27 cellular contexts compared by ENCODE assay signal in the genomic region with DNA sequence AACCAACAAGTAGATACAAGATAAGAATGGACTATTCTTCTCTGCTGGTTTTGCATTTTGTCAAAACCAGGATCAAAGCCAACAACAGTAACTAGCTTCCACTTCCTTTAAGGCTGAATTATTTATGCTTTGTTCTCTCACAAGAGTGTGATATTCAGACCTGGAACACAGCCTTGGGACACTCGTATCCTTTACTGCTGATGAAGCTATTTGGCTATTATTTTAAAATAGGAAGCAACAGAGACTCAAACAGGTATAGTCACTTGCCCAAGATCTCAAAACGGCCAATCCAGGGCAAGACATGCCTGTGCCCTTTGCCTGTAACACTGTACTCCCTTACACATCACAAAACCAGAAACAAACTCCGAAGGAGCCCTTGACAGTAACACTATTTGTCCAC. TPM values are rescaled to one million over a fixed set of nuclear protein-coding genes. Genes with fewer than 3 reads are reported as not detected.
A peak's percentile ranks its signal among the peaks of the same experiment; 100 is the strongest.
DNase-seq lines count a peak whose midpoint lies in the region; ATAC-seq and TF ChIP-seq lines count a peak whose summit lies in the region.
"Had no signal": no experiment of that assay in that cellular context is flagged by ENCODE, and none has a peak within 500 bp of the region (broad histone marks: within the 10 kb centered on the region; RNA-seq: fewer than 3 reads in every experiment).

No MANE protein-coding gene starts in this region.

- peak overlapping the region; percentile 9 for H2AFZ ChIP-seq in mammary epithelial cell (ENCODE audit: low read depth, low read length)
- H2AFZ ChIP-seq in hepatocyte, result no peak overlapping the region
- H2AFZ ChIP-seq: parathyroid adenoma had no signal

- H3K4me2 ChIP-seq in mammary epithelial cell (ENCODE audit: insufficient read depth, low read depth, low read length) (peak overlapping the region; percentile 56), hepatocyte (no peak overlapping the region)

- H3K9me2 ChIP-seq in hepatocyte (replicated peaks; ENCODE audit: insufficient read depth), result no peaks in the 10 kb centered on the region

- BruUV-seq in mammary epithelial cell (replicated peaks; lab: Mats Ljungman, UMichigan), result no TSS peak

- no peaks in the 10 kb centered on the region for H3K79me2 ChIP-seq in mammary epithelial cell (ENCODE audit: insufficient read depth, low read length)
- peaks cover 52% of the 10 kb centered on the region for H3K79me2 ChIP-seq in hepatocyte
- H3K79me2 ChIP-seq: parathyroid adenoma had no signal

- H3K4me3 ChIP-seq in mammary epithelial cell (replicated peaks in 1 of 3; ENCODE audit: insufficient read depth in 1 of 3, low read depth in 2 of 3, low read length in 3 of 3) (no peak overlapping the region), hepatocyte (no peak overlapping the region), skin epidermis (no peak overlapping the region), gastroesophageal sphincter (no peak overlapping the region)
- H3K4me3 ChIP-seq: thoracic aorta had no signal

- in situ Hi-C loops in mammary epithelial cell (cut with MboI; ENCODE audit: low sequenced_read_pairs in 2 of 2), result no loop called here

- 48% methylated on average over 3 of the region's 3 CpGs for WGBS in mammary epithelial cell (ENCODE audit: low coverage, missing lambda C conversion rate)
- WGBS in hepatocyte (ENCODE audit: low lambda C conversion rate, missing lambda C conversion rate), result 92% methylated on average over 3 of the region's 3 CpGs
- WGBS in gastroesophageal sphincter (ENCODE audit: low coverage in 1 of 2), 2 donors, result 39 to 63% methylated on average over 1 to 3 of the region's 3 CpGs

- DNase-seq in M059J (ENCODE audit: low read depth) (peak; percentile 47), mammary epithelial cell (no peak), hepatocyte (ENCODE audit: low spot score) (no peak), Right ventricle myocardium inferior (ENCODE audit: missing footprints) (no peak), DMS 273 treated with DMSO at 0.1 percent for 48 hours (lab: John Stamatoyannopoulos, UW) (no peak)
- DNase-seq: activated CD4-positive, alpha-beta T cell treated with anti-CD3 and anti-CD28 coated beads, Interleukin-2, amount 50 U/mL, for 4 hours; activated CD8-positive, alpha-beta memory T cell treated with anti-CD3 and anti-CD28 coated beads, Interleukin-2, amount 10 ng/mL, durations not matched to agents 7 days and 5 days; activated gamma-delta T cell treated with Interleukin-2 at 50 U/mL for 16 hours; activated naive CD8-positive, alpha-beta T cell treated with anti-CD3 and anti-CD28 coated beads, Interleukin-2, amount 10 ng/mL, durations not matched to agents 7 days and 5 days; activated T-cell treated with anti-CD3 and anti-CD28 coated beads, Interleukin-2, amount 50 U/mL, for 4 hours; aorta; Caco-2; DMS79; H7; hypothalamus; NCI-H1436; NCI-H345; NCI-H82; RPMI8226; stimulated activated CD8-positive, alpha-beta memory T cell treated with anti-CD3 and anti-CD28 coated beads, Interleukin-4, amount 100 ng/mL, for 48 hours; T-cell had no signal

- H3K9ac ChIP-seq in mammary epithelial cell (ENCODE audit: insufficient read depth, low read length), result no peak overlapping the region
- H3K9ac ChIP-seq: parathyroid adenoma had no signal

- dilution Hi-C loops in mammary epithelial cell (cut with HindIII; ENCODE audit: low sequenced_read_pairs), result no loop called here

- no peak for TF ChIP-seq POLR2A in gastroesophageal sphincter (IDR thresholded peaks at IDR 0.05)

- no peaks in the 10 kb centered on the region for H3K36me3 ChIP-seq in mammary epithelial cell (ENCODE audit: insufficient read depth, low read length)
- H3K36me3 ChIP-seq in hepatocyte (replicated peaks; ENCODE audit: insufficient read depth, low read depth), result no peaks in the 10 kb centered on the region
- H3K36me3 ChIP-seq in gastroesophageal sphincter, result no peaks in the 10 kb centered on the region
- H3K36me3 ChIP-seq: thoracic aorta had no signal

- ATAC-seq in gastroesophageal sphincter (no peak), Right ventricle myocardium inferior (no peak)
- ATAC-seq: activated CD8-positive, alpha-beta memory T cell treated with anti-CD3 and anti-CD28 coated beads, Interleukin-2, amount 10 ng/mL, durations not matched to agents 7 days and 5 days; activated T-cell treated with anti-CD3 and anti-CD28 coated beads, Interleukin-2, amount 50 U/mL, for 4 hours; T-cell; WTC11 had no signal

- H3K27me3 ChIP-seq in mammary epithelial cell (ENCODE audit: insufficient read depth, low read length) (no peaks in the 10 kb centered on the region), hepatocyte (no peaks in the 10 kb centered on the region), gastroesophageal sphincter (no peaks in the 10 kb centered on the region)

- peaks cover 56% of the 10 kb centered on the region for H3K4me1 ChIP-seq in mammary epithelial cell (ENCODE audit: insufficient read depth, low read length)
- peaks cover 6% of the 10 kb centered on the region for H3K4me1 ChIP-seq in hepatocyte (ENCODE audit: insufficient read depth)
- H3K4me1 ChIP-seq in gastroesophageal sphincter, result peaks cover 0 to 9% (median 0%) of the 10 kb centered on the region in 3 donors
- H3K4me1 ChIP-seq: parathyroid adenoma had no signal

- no peak for TF ChIP-seq EP300 in gastroesophageal sphincter (IDR thresholded peaks at IDR 0.05)

- H3K27ac ChIP-seq in mammary epithelial cell (ENCODE audit: insufficient read depth, low read depth, low read length) (peak overlapping the region; percentile 86), hepatocyte (peak overlapping the region; percentile 73), skin epidermis (peak overlapping the region in 11 of 21 experiments; percentile 4 to 69 (median 32)), gastroesophageal sphincter (no peak overlapping the region)
- H3K27ac ChIP-seq: C4-2B, parathyroid adenoma, thoracic aorta had no signal

- no peak for TF ChIP-seq CTCF in mammary epithelial cell (conservative IDR thresholded peaks at IDR 0.05 in 1 of 2, IDR thresholded peaks at IDR 0.05 in 1 of 2; ENCODE audit: extremely low read depth in 1 of 2, insufficient read depth in 1 of 2, low read depth in 1 of 2, low read length in 2 of 2)
- TF ChIP-seq CTCF in hepatocyte (IDR thresholded peaks at IDR 0.05; ENCODE audit: poor library complexity), result no peak
- TF ChIP-seq CTCF in gastroesophageal sphincter (IDR thresholded peaks at IDR 0.05), result no peak

- H3K9me3 ChIP-seq in mammary epithelial cell (replicated peaks; ENCODE audit: insufficient read depth, low read length) (no peaks in the 10 kb centered on the region), hepatocyte (ENCODE audit: low read depth) (no peaks in the 10 kb centered on the region), gastroesophageal sphincter (no peaks in the 10 kb centered on the region)
- H3K9me3 ChIP-seq: Caco-2, thoracic aorta had no signal

- CTCF ChIA-PET in mammary epithelial cell (lab: Charles Lee; ENCODE audit: low non-redundant PET), result no interaction called here

- H4K20me1 ChIP-seq in mammary epithelial cell (ENCODE audit: insufficient read depth, low read length) (no peaks in the 10 kb centered on the region), hepatocyte (ENCODE audit: insufficient read depth, poor library complexity, severe bottlenecking) (no peaks in the 10 kb centered on the region)

- intact Hi-C loops in mammary epithelial cell (cut with micrococcal nuclease), result no loop called here
- intact Hi-C loops in Right ventricle myocardium inferior (cut with DNase I), result no loop called here

RNA-seq across cellular contexts. Expression of a gene that starts 19.9 kb away (rescaled TPM):
- 3.0 and 9.2 TPM in 2 replicates for total RNA-seq in M059J (2014; rRNA removed; shearing (Covaris generic))
- 10 to 100 TPM; 10.1 to 12.5 TPM for total RNA-seq in mammary epithelial cell
- 3.6 TPM for polyA plus RNA-seq in mammary epithelial cell
- 6.3 TPM for polyA minus RNA-seq in mammary epithelial cell
- total RNA-seq in hepatocyte, result 47.6 and 50.9 TPM in 2 replicates
- 30.9 and 36.3 TPM in 2 replicates for polyA plus RNA-seq in hepatocyte
- total RNA-seq in gastroesophageal sphincter, result 10 to 100 TPM in 1 of 4 donors, 1 to 10 TPM in 3; 2.0 to 14.6 (median 5.3) TPM
- total RNA-seq in Right ventricle myocardium inferior, result 6.9 TPM

Comparison
In these comparisons a context has a peak if more than half of its experiments do, and no peak if none do; other contexts are left out.
1. H3K27ac ChIP-seq: peak in mammary epithelial cell (single experiment), hepatocyte (single experiment) and skin epidermis (11 of 21); none in gastroesophageal sphincter (0 of 4).